In the genomic region with DNA sequence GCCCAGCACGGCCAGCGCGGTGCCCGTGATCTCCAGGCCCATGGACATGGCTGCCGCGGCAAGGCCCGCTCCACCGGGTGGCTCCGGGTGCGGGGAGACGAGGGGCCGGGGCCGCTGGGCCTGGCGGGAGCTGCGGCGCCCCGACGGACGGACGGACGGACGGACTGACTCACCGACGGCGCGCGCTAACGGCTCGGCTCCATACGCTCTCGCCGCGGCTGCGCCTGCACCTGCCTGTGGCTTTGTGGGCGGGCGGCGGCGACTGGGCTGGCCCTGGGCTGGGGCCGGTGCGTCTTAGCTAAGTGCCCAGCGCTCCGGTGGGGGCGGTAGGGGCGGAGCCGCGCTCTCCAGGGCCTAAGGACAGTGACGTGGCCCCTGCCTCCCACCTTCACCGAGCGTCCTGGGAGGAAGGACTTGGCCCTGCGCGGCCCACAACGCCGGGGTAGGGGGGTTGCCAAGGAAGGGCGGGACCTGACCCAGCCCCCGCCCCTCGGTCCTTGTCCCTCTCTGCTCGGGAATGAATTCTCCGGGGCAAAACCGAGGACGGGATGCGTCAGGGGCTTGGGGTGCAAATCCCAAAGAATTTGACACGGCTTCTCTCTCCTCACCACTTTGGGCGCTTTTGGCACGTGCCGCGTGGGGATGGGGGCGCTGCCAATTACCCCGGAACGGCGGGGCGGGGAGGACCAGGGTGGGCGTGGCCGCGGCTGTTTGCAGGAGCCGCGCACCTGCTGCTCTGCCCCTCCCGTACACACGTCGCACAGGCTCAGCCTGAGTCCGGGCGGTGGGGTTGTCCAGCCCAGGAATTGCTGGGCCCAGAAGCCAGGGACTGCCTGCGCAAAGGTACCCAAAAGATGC, we compare ENCODE assay signal across 1 cellular context.
TF ChIP-seq lines count a peak whose summit lies in the region.

A gene with protein sequence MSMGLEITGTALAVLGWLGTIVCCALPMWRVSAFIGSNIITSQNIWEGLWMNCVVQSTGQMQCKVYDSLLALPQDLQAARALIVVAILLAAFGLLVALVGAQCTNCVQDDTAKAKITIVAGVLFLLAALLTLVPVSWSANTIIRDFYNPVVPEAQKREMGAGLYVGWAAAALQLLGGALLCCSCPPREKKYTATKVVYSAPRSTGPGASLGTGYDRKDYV (minus strand): TSS at position 269 of the 858 bp plus-strand sequence. CDS start 221 bp downstream, at position 48.

TF ChIP-seq in H1, 55 proteins besides CTCF, POLR2A, EP300 and RAD21 (continued from another document and continues in another):
- TF ChIP-seq, protein P1, sequence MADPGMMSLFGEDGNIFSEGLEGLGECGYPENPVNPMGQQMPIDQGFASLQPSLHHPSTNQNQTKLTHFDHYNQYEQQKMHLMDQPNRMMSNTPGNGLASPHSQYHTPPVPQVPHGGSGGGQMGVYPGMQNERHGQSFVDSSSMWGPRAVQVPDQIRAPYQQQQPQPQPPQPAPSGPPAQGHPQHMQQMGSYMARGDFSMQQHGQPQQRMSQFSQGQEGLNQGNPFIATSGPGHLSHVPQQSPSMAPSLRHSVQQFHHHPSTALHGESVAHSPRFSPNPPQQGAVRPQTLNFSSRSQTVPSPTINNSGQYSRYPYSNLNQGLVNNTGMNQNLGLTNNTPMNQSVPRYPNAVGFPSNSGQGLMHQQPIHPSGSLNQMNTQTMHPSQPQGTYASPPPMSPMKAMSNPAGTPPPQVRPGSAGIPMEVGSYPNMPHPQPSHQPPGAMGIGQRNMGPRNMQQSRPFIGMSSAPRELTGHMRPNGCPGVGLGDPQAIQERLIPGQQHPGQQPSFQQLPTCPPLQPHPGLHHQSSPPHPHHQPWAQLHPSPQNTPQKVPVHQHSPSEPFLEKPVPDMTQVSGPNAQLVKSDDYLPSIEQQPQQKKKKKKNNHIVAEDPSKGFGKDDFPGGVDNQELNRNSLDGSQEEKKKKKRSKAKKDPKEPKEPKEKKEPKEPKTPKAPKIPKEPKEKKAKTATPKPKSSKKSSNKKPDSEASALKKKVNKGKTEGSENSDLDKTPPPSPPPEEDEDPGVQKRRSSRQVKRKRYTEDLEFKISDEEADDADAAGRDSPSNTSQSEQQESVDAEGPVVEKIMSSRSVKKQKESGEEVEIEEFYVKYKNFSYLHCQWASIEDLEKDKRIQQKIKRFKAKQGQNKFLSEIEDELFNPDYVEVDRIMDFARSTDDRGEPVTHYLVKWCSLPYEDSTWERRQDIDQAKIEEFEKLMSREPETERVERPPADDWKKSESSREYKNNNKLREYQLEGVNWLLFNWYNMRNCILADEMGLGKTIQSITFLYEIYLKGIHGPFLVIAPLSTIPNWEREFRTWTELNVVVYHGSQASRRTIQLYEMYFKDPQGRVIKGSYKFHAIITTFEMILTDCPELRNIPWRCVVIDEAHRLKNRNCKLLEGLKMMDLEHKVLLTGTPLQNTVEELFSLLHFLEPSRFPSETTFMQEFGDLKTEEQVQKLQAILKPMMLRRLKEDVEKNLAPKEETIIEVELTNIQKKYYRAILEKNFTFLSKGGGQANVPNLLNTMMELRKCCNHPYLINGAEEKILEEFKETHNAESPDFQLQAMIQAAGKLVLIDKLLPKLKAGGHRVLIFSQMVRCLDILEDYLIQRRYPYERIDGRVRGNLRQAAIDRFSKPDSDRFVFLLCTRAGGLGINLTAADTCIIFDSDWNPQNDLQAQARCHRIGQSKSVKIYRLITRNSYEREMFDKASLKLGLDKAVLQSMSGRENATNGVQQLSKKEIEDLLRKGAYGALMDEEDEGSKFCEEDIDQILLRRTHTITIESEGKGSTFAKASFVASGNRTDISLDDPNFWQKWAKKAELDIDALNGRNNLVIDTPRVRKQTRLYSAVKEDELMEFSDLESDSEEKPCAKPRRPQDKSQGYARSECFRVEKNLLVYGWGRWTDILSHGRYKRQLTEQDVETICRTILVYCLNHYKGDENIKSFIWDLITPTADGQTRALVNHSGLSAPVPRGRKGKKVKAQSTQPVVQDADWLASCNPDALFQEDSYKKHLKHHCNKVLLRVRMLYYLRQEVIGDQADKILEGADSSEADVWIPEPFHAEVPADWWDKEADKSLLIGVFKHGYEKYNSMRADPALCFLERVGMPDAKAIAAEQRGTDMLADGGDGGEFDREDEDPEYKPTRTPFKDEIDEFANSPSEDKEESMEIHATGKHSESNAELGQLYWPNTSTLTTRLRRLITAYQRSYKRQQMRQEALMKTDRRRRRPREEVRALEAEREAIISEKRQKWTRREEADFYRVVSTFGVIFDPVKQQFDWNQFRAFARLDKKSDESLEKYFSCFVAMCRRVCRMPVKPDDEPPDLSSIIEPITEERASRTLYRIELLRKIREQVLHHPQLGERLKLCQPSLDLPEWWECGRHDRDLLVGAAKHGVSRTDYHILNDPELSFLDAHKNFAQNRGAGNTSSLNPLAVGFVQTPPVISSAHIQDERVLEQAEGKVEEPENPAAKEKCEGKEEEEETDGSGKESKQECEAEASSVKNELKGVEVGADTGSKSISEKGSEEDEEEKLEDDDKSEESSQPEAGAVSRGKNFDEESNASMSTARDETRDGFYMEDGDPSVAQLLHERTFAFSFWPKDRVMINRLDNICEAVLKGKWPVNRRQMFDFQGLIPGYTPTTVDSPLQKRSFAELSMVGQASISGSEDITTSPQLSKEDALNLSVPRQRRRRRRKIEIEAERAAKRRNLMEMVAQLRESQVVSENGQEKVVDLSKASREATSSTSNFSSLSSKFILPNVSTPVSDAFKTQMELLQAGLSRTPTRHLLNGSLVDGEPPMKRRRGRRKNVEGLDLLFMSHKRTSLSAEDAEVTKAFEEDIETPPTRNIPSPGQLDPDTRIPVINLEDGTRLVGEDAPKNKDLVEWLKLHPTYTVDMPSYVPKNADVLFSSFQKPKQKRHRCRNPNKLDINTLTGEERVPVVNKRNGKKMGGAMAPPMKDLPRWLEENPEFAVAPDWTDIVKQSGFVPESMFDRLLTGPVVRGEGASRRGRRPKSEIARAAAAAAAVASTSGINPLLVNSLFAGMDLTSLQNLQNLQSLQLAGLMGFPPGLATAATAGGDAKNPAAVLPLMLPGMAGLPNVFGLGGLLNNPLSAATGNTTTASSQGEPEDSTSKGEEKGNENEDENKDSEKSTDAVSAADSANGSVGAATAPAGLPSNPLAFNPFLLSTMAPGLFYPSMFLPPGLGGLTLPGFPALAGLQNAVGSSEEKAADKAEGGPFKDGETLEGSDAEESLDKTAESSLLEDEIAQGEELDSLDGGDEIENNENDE (IDR thresholded peaks at IDR 0.05; ENCODE audit: insufficient replicate concordance, low read length), result no peak
- TF ChIP-seq, protein P2, sequence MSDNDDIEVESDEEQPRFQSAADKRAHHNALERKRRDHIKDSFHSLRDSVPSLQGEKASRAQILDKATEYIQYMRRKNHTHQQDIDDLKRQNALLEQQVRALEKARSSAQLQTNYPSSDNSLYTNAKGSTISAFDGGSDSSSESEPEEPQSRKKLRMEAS (IDR thresholded peaks at IDR 0.05), result peak; percentile 57; the same call in 1 of the 2 replicates
- TF ChIP-seq CEBPB (IDR thresholded peaks at IDR 0.05; ENCODE audit: low read depth, low read length), result no peak
- TF ChIP-seq POU5F1 (IDR thresholded peaks at IDR 0.05; ENCODE audit: low read depth, low read length), result no peak
- no peak for TF ChIP-seq GTF2F1 (IDR thresholded peaks at IDR 0.05; ENCODE audit: borderline replicate concordance, low read depth, low read length)
- TF ChIP-seq JUN (IDR thresholded peaks at IDR 0.05; ENCODE audit: low read depth, low read length), result no peak
- no peak for TF ChIP-seq TEAD4 (IDR thresholded peaks at IDR 0.05; ENCODE audit: low read depth, low read length)
- TF ChIP-seq RNF2 (IDR thresholded peaks at IDR 0.05; ENCODE audit: borderline replicate concordance, low read depth, low read length, missing control alignments, poor library complexity, severe bottlenecking), result no peak
- TF ChIP-seq NANOG (IDR thresholded peaks at IDR 0.05; ENCODE audit: insufficient read depth, low read depth, low read length, poor library complexity, severe bottlenecking), result peak; percentile 59
- TF ChIP-seq TCF12 (IDR thresholded peaks at IDR 0.05; ENCODE audit: low read depth, low read length), result 0 out of 2 replicates have a peak, but pooled peaks have one; percentile 39
- no peak; the same call in 1 of the 2 replicates for TF ChIP-seq EGR1 (IDR thresholded peaks at IDR 0.05; ENCODE audit: borderline replicate concordance, low read depth, low read length)
- no peak for TF ChIP-seq BCL11A (IDR thresholded peaks at IDR 0.05; ENCODE audit: low read depth in 2 of 2, low read length in 2 of 2)
- peak; percentile 7; the same call in 1 of the 2 replicates for TF ChIP-seq NRF1 (IDR thresholded peaks at IDR 0.05; ENCODE audit: low read depth, low read length)
- TF ChIP-seq PHF8 (conservative IDR thresholded peaks at IDR 0.05; ENCODE audit: low read depth, low read length), result peak; percentile 48; the same call in 1 of the 2 replicates
- peak; percentile 75 for TF ChIP-seq TAF7 (optimal IDR thresholded peaks at IDR 0.05; ENCODE audit: borderline replicate concordance, low read depth, low read length)
- TF ChIP-seq CBX8 (IDR thresholded peaks at IDR 0.05; ENCODE audit: borderline replicate concordance, low read depth, low read length), result no peak
- no peak for TF ChIP-seq BRCA1 (IDR thresholded peaks at IDR 0.05; ENCODE audit: low read depth, low read length)
- 0 out of 4 replicates have a peak, but pooled peaks of 1 of the 2 experiments have one; percentile 6 for TF ChIP-seq HDAC2 (IDR thresholded peaks at IDR 0.05; ENCODE audit: borderline replicate concordance in 1 of 2, low read depth in 2 of 2, low read length in 2 of 2)
- no peak for TF ChIP-seq FOSL1 (IDR thresholded peaks at IDR 0.05; ENCODE audit: insufficient read depth, low read depth, low read length)
- no peak for TF ChIP-seq ZNF274 (IDR thresholded peaks at IDR 0.05; ENCODE audit: borderline replicate concordance, extremely low read depth, low read length)
- no peak for TF ChIP-seq CHD2 (IDR thresholded peaks at IDR 0.05; ENCODE audit: low read length)
- TF ChIP-seq SIX5 (IDR thresholded peaks at IDR 0.05; ENCODE audit: low read depth, low read length), result no peak
- no peak for TF ChIP-seq JUND (IDR thresholded peaks at IDR 0.05; ENCODE audit: low read length)
- TF ChIP-seq RFX5 (IDR thresholded peaks at IDR 0.05; ENCODE audit: borderline replicate concordance, low read depth, low read length), result no peak
- TF ChIP-seq SP2 (IDR thresholded peaks at IDR 0.05; ENCODE audit: low read length), result no peak
- TF ChIP-seq, protein P3, sequence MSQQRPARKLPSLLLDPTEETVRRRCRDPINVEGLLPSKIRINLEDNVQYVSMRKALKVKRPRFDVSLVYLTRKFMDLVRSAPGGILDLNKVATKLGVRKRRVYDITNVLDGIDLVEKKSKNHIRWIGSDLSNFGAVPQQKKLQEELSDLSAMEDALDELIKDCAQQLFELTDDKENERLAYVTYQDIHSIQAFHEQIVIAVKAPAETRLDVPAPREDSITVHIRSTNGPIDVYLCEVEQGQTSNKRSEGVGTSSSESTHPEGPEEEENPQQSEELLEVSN (IDR thresholded peaks at IDR 0.05), result peak; percentile 35; the same call in 1 of the 2 replicates
- no peak for TF ChIP-seq SIRT6 (IDR thresholded peaks at IDR 0.05; ENCODE audit: low read length)
- TF ChIP-seq SAP30 (IDR thresholded peaks at IDR 0.05; ENCODE audit: insufficient read depth, insufficient replicate concordance, low read length), result no peak
- no peak for TF ChIP-seq SIN3A (conservative IDR thresholded peaks at IDR 0.05 in 1 of 2, IDR thresholded peaks at IDR 0.05 in 1 of 2; ENCODE audit: low read depth in 1 of 2, low read length in 2 of 2)
- TF ChIP-seq EZH2 (IDR thresholded peaks at IDR 0.05; ENCODE audit: low read depth, low read length, severe bottlenecking), result no peak
- TF ChIP-seq BACH1 (IDR thresholded peaks at IDR 0.05; ENCODE audit: low read length), result no peak
- TF ChIP-seq ASH2L (IDR thresholded peaks at IDR 0.05; ENCODE audit: low read length), result peak; percentile 74
- peak; percentile 46 for TF ChIP-seq KDM4A (IDR thresholded peaks at IDR 0.05; ENCODE audit: low read depth, low read length, severe bottlenecking)
- TF ChIP-seq KDM5A (IDR thresholded peaks at IDR 0.05; ENCODE audit: low read length), result no peak
- peak; percentile 54; the same call in 1 of the 2 replicates for TF ChIP-seq YY1 (IDR thresholded peaks at IDR 0.05; ENCODE audit: low read depth, low read length)
- TF ChIP-seq RBBP5 (IDR thresholded peaks at IDR 0.05; ENCODE audit: borderline replicate concordance, low read depth, low read length), result peak; percentile 86; the same call in 1 of the 2 replicates
- TF ChIP-seq CBX5 (IDR thresholded peaks at IDR 0.05; ENCODE audit: low read depth, low read length), result no peak
- no peak for TF ChIP-seq RXRA (IDR thresholded peaks at IDR 0.05; ENCODE audit: insufficient read depth, low read depth, low read length)
- TF ChIP-seq KDM1A (IDR thresholded peaks at IDR 0.05; ENCODE audit: borderline replicate concordance, low read length), result no peak
- TF ChIP-seq SP4 (IDR thresholded peaks at IDR 0.05; ENCODE audit: low read length), result peak; percentile 29; the same call in 1 of the 2 replicates
- peak; percentile 82 for TF ChIP-seq TBP (IDR thresholded peaks at IDR 0.05; ENCODE audit: low read depth, low read length)
- no peak for TF ChIP-seq HDAC6 (IDR thresholded peaks at IDR 0.05; ENCODE audit: low read depth, low read length)
- TF ChIP-seq CREB1 (IDR thresholded peaks at IDR 0.05), result peak; percentile 85
- TF ChIP-seq MAFK (IDR thresholded peaks at IDR 0.05; ENCODE audit: low read depth, low read length), result no peak
- TF ChIP-seq, protein P4, sequence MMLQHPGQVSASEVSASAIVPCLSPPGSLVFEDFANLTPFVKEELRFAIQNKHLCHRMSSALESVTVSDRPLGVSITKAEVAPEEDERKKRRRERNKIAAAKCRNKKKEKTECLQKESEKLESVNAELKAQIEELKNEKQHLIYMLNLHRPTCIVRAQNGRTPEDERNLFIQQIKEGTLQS (IDR thresholded peaks at IDR 0.05; ENCODE audit: insufficient read depth, low read depth, low read length), result no peak
- TF ChIP-seq CTBP2 (IDR thresholded peaks at IDR 0.05; ENCODE audit: borderline replicate concordance, insufficient read depth, insufficient read length, low read length), result no peak
- TF ChIP-seq, protein P5, sequence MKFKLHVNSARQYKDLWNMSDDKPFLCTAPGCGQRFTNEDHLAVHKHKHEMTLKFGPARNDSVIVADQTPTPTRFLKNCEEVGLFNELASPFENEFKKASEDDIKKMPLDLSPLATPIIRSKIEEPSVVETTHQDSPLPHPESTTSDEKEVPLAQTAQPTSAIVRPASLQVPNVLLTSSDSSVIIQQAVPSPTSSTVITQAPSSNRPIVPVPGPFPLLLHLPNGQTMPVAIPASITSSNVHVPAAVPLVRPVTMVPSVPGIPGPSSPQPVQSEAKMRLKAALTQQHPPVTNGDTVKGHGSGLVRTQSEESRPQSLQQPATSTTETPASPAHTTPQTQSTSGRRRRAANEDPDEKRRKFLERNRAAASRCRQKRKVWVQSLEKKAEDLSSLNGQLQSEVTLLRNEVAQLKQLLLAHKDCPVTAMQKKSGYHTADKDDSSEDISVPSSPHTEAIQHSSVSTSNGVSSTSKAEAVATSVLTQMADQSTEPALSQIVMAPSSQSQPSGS (IDR thresholded peaks at IDR 0.05; ENCODE audit: low read length), result no peak
- peak; percentile 80 for TF ChIP-seq POLR2AphosphoS5 (IDR thresholded peaks at IDR 0.05; ENCODE audit: low read depth, low read length)
- TF ChIP-seq, protein P6, sequence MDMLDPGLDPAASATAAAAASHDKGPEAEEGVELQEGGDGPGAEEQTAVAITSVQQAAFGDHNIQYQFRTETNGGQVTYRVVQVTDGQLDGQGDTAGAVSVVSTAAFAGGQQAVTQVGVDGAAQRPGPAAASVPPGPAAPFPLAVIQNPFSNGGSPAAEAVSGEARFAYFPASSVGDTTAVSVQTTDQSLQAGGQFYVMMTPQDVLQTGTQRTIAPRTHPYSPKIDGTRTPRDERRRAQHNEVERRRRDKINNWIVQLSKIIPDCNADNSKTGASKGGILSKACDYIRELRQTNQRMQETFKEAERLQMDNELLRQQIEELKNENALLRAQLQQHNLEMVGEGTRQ (IDR thresholded peaks at IDR 0.05; ENCODE audit: low read length), result no peak
- peak; percentile 87 for TF ChIP-seq TAF1 (IDR thresholded peaks at IDR 0.05; ENCODE audit: low read depth, low read length)
